1 cellular context compared by ENCODE assay signal in genomic region chr17:78828470-78829185, GRCh38.
TF ChIP-seq lines count a peak whose summit lies in the region.

No MANE protein-coding gene starts in this region.

TF ChIP-seq in GM23338, 12 proteins besides CTCF, POLR2A, EP300 and RAD21 (continued from another document):
- TF ChIP-seq ZNF462 (CRISPR knock-in tag; IDR thresholded peaks at IDR 0.05) (no peak), ZNF114 (CRISPR knock-in tag; IDR thresholded peaks at IDR 0.05) (no peak)
